ENCODE assay signal across 8 cellular contexts in the genomic region with DNA sequence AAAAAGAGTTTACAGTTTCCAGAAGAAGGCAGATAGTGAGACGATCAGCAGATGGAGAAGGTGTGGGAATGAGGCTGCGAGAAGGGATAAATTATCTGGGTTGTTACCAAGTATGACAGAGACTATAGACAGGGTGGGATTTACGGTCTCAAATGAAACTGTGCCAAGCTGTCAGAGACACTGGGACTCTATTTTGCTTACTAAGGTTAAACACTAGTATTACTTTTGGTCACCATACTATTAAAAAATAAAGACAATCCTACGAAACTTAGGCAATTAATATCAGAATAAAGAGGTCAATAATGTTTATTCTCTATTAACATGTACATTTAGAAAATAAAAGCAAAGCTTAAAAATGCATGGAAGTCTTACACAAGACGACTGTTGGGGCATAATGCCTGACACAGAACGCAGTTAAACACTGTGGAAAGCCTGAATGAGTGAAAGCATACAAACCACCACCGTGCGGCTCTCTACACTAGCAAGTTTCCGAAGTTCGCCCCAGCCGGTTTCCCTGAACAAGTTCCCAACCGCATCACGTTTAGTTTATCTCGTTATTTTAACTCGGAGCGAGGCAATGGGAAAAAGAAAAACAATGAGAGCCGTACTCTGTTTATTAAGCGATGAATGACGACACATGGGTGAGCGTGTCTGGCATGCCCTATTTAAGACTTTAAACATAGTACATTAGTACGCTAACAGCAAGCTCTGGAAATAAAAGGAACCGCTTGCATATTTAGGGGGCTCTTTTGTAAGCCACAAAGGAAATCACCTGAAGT. TPM values are rescaled to one million over a fixed set of nuclear protein-coding genes. Genes with fewer than 3 reads are reported as not detected.
DNase-seq lines count a peak whose midpoint lies in the region; ATAC-seq, FAIRE-seq and TF ChIP-seq lines count a peak whose summit lies in the region.

No MANE protein-coding gene starts in this region.

- TF ChIP-seq EP300 in suprapubic skin (IDR thresholded peaks at IDR 0.05) = no peak

- no peaks in the 10 kb centered on the region for H3K9me3 ChIP-seq in suprapubic skin

- ATAC-seq in HG03103 (IDR thresholded peaks at IDR 0.05; ENCODE audit: low read depth, unreplicated experiment) = peak; percentile 35
- peak; percentile 49 for ATAC-seq in activated T-helper 17 cell treated with anti-CD3 and anti-CD28 coated beads, Interleukin-2, amount 50 U/mL, for 72 hours (replicated peaks)

- no peaks in the 10 kb centered on the region for H3K9me3 Mint-ChIP-seq in activated T-helper 17 cell treated with anti-CD3 and anti-CD28 coated beads, Interleukin-2, amount 50 U/mL, for 72 hours
- H3K9me3 Mint-ChIP-seq in neural crest cell = no peaks in the 10 kb centered on the region

- H3K36me3 Mint-ChIP-seq in activated T-helper 17 cell treated with anti-CD3 and anti-CD28 coated beads, Interleukin-2, amount 50 U/mL, for 72 hours (ENCODE audit: low read depth) = peaks cover 2% of the 10 kb centered on the region
- peaks cover 5% of the 10 kb centered on the region for H3K36me3 Mint-ChIP-seq in neural crest cell (ENCODE audit: low read depth)

- H3K27ac Mint-ChIP-seq in activated T-helper 17 cell treated with anti-CD3 and anti-CD28 coated beads, Interleukin-2, amount 50 U/mL, for 72 hours = no peak overlapping the region
- H3K27ac Mint-ChIP-seq in neural crest cell (ENCODE audit: unreplicated experiment) = no peak overlapping the region

- peak; percentile 87 for FAIRE-seq in GM18507 (lab: Jason Lieb, UNC)

- TF ChIP-seq CTCF in AG09309 (IDR thresholded peaks at IDR 0.05; ENCODE audit: control insufficient read depth, insufficient read depth, low read depth, low read length, missing control alignments) (peak; percentile 30), foreskin fibroblast (IDR thresholded peaks at IDR 0.05; ENCODE audit: low read depth, low read length) (peak; percentile 11), neural crest cell (conservative IDR thresholded peaks at IDR 0.05) (no peak), suprapubic skin (IDR thresholded peaks at IDR 0.05) (no peak)

- WGBS in suprapubic skin = 10% methylated on average over 22 of the region's 22 CpGs

- H3K27ac ChIP-seq in suprapubic skin = peak overlapping the region; percentile 71

- DNase-seq in AG09309 (ENCODE audit: low read depth) = peak; percentile 18
- DNase-seq in GM18507 (ENCODE audit: extremely low spot score, insufficient read length, low read depth) = peak; percentile 11
- DNase-seq in NOMO-1 treated with DMSO at 0.1 percent for 48 hours (lab: John Stamatoyannopoulos, UW; ENCODE audit: unreplicated experiment) = peak; percentile 59
- peak; percentile 50 to 78 for DNase-seq in foreskin fibroblast
- DNase-seq in neural crest cell (ENCODE audit: low read depth, low spot score) = peak; percentile 25
- DNase-seq in suprapubic skin (ENCODE audit: low spot score in 2 of 2) = peak; percentile 61 to 82

- H3K27me3 Mint-ChIP-seq in activated T-helper 17 cell treated with anti-CD3 and anti-CD28 coated beads, Interleukin-2, amount 50 U/mL, for 72 hours = no peaks in the 10 kb centered on the region
- H3K27me3 Mint-ChIP-seq in neural crest cell (ENCODE audit: low read depth) = peaks cover 4% of the 10 kb centered on the region

- TF ChIP-seq POLR2A in suprapubic skin (IDR thresholded peaks at IDR 0.05) = no peak

- peak overlapping the region; percentile 88 for H3K4me3 Mint-ChIP-seq in activated T-helper 17 cell treated with anti-CD3 and anti-CD28 coated beads, Interleukin-2, amount 50 U/mL, for 72 hours
- H3K4me3 Mint-ChIP-seq in neural crest cell = peak overlapping the region; percentile 93

- peaks cover 5% of the 10 kb centered on the region for H3K4me1 Mint-ChIP-seq in activated T-helper 17 cell treated with anti-CD3 and anti-CD28 coated beads, Interleukin-2, amount 50 U/mL, for 72 hours
- H3K4me1 Mint-ChIP-seq in neural crest cell = peaks cover 17% of the 10 kb centered on the region

- no peaks in the 10 kb centered on the region for H3K27me3 ChIP-seq in suprapubic skin

- H3K4me3 ChIP-seq in AG09309 (ENCODE audit: control insufficient read depth, low read depth, low read length) (peak overlapping the region; percentile 84), foreskin fibroblast (ENCODE audit: low read depth in 1 of 2, low read length in 2 of 2) (peak overlapping the region; percentile 72 to 83), suprapubic skin (peak overlapping the region; percentile 71)

- peaks cover 7% of the 10 kb centered on the region for H3K4me1 ChIP-seq in suprapubic skin

- H3K36me3 ChIP-seq in suprapubic skin = peaks cover 17% of the 10 kb centered on the region

RNA-seq across cellular contexts. Expression of gene CC2D2B, which starts 0.9 kb away (rescaled TPM):
- under 1 TPM; 0.24 to 0.73 TPM for total RNA-seq in activated T-helper 17 cell treated with anti-CD3 and anti-CD28 coated beads, Interleukin-2, amount 50 U/mL, for 72 hours
- total RNA-seq in neural crest cell (0.47 and 1.0 TPM in 2 replicates), suprapubic skin (1 to 10 TPM in 1 of 4 donors, under 1 TPM in 2, not detected in 1; 0.47 to 3.9 (median 0.72) TPM)

Comparison
In these comparisons a context has a peak if more than half of its experiments do, and no peak if none do; other contexts are left out.
1. Peak in every context shown above with its lines: DNase-seq, ATAC-seq, H3K4me3 ChIP-seq and H3K27ac ChIP-seq.
2. DNase-seq: peak in every context shown above with its lines; median percentile 72 in suprapubic skin; 64 in foreskin fibroblast; 59 in NOMO-1 treated with DMSO at 0.1 percent for 48 hours; 25 in neural crest cell; 18 in AG09309; 11 in GM18507.
3. CTCF ChIP-seq: peak in AG09309 (single experiment) and foreskin fibroblast (single experiment); none in neural crest cell (single experiment) and suprapubic skin (0 of 2).